ENCODE assay signal across 1 cellular context in genomic region chr10:34868589-34868988, GRCh38.
A peak's percentile ranks its signal among the peaks of the same experiment; 100 is the strongest.
TF ChIP-seq lines count a peak whose summit lies in the region.

No MANE protein-coding gene starts in this region.

TF ChIP-seq in K562, 482 proteins besides CTCF, POLR2A, EP300 and RAD21 (continued from another document):
- TF ChIP-seq ZFP91 (CRISPR knock-in tag; IDR thresholded peaks at IDR 0.05) (no peak), C11orf30 (IDR thresholded peaks at IDR 0.05; ENCODE audit: low read depth) (peak; percentile 53; the same call in 1 of the 2 replicates), ZNF239 (CRISPR knock-in tag; IDR thresholded peaks at IDR 0.05) (no peak), ZNF77 (CRISPR knock-in tag; IDR thresholded peaks at IDR 0.05) (no peak), MAFG (tag; conservative IDR thresholded peaks at IDR 0.05) (peak; percentile 38; the same call in 1 of the 2 replicates), MAFF (IDR thresholded peaks at IDR 0.05; ENCODE audit: low read length) (peak; percentile 37), HMG20A (CRISPR knock-in tag; conservative IDR thresholded peaks at IDR 0.05) (no peak), HOMEZ (CRISPR knock-in tag; IDR thresholded peaks at IDR 0.05) (no peak), ELF4 (CRISPR knock-in tag; IDR thresholded peaks at IDR 0.05) (no peak), FOXK1 (CRISPR knock-in tag; IDR thresholded peaks at IDR 0.05; ENCODE audit: borderline replicate concordance) (no peak), ATF7 (IDR thresholded peaks at IDR 0.05) (no peak)
